ENCODE assay signal across 8 cellular contexts in genomic region chr4:10403633-10404445, GRCh38. TPM values are rescaled to one million over a fixed set of nuclear protein-coding genes. Genes with fewer than 3 reads are reported as not detected.
DNase-seq lines count a peak whose midpoint lies in the region; ATAC-seq, FAIRE-seq and TF ChIP-seq lines count a peak whose summit lies in the region.

No MANE protein-coding gene starts in this region.

- no peaks in the 10 kb centered on the region for H3K9me3 Mint-ChIP-seq in Calu3 (ENCODE audit: low read depth, unreplicated experiment)

- no peak overlapping the region for H3K27ac Mint-ChIP-seq in Calu3 (ENCODE audit: unreplicated experiment)

- peak; percentile 17 for DNase-seq in Calu3
- peak in 1 of 2 experiments; percentile 25 for DNase-seq in HL-60 (ENCODE audit: low read depth in 1 of 2, low spot score in 1 of 2)
- peak; percentile 26 for DNase-seq in RWPE1 (ENCODE audit: low spot score)
- DNase-seq in foreskin melanocyte, result peak; percentile 60
- DNase-seq in retina, result peak; percentile 19
- no peak for DNase-seq in T1000 (lab: John Stamatoyannopoulos, UW)
- no peak for DNase-seq in HTR-8/SVneo (ENCODE audit: insufficient read length, low spot score)

- FAIRE-seq in HTR-8/SVneo (lab: Jason Lieb, UNC), result no peak

- H3K27me3 ChIP-seq in HL-60 (ENCODE audit: insufficient read depth, poor library complexity, severe bottlenecking), result no peaks in the 10 kb centered on the region

- POLR2A ChIA-PET in RWPE1 (lab: Yijun Ruan, JAX; ENCODE audit: low non-redundant PET), result no interaction called here

- no peaks in the 10 kb centered on the region for H3K36me3 Mint-ChIP-seq in Calu3 (ENCODE audit: insufficient read depth, unreplicated experiment)

- intact Hi-C loops in Calu3 (cut with micrococcal nuclease; ENCODE audit: unreplicated experiment), result loop anchor here (2.0 to 5.0 kb wide), 3 partner anchors 239 to 387 kb away; no protein-coding TSS in a partner anchor

- ATAC-seq in HG02973 (IDR thresholded peaks at IDR 0.05; ENCODE audit: unreplicated experiment), result no peak

- CTCF ChIA-PET in Calu3 (lab: Charles Lee), result interaction anchor here (2.2 kb wide), 1 partner anchor 246 kb away, joined by 7 read pairs; no protein-coding TSS in a partner anchor
- CTCF ChIA-PET in RWPE1 (lab: Yijun Ruan, JAX), result interaction anchor here (0.6 to 1.5 kb wide), 7 partner anchors 12 to 393 kb away, joined by 3 to 7 read pairs (median 3); no protein-coding TSS in a partner anchor

- TF ChIP-seq CTCF in Calu3 (IDR thresholded peaks at IDR 0.05; ENCODE audit: unreplicated experiment) (no peak), HL-60 (IDR thresholded peaks at IDR 0.05; ENCODE audit: insufficient read depth, low read length) (peak; percentile 9), RWPE1 (conservative IDR thresholded peaks at IDR 0.05; ENCODE audit: low read depth) (peak; percentile 45)

- H3K4me1 Mint-ChIP-seq in Calu3 (ENCODE audit: low read depth, unreplicated experiment), result no peaks in the 10 kb centered on the region

- H3K27ac ChIP-seq in HL-60 (replicated peaks) (no peak overlapping the region), RWPE1 (no peak overlapping the region)

- BruUV-seq in Calu3 (replicated peaks; lab: Mats Ljungman, UMichigan), result no TSS peak

- H3K4me3 Mint-ChIP-seq in Calu3 (ENCODE audit: low read depth, unreplicated experiment), result no peak overlapping the region

- no peak overlapping the region for H3K4me3 ChIP-seq in HL-60 (replicated peaks; ENCODE audit: insufficient read depth, low read length)

- H3K27me3 Mint-ChIP-seq in Calu3 (ENCODE audit: unreplicated experiment), result no peaks in the 10 kb centered on the region

RNA-seq across cellular contexts. Expression of gene ZNF518B, which starts 53.4 kb away (rescaled TPM):
- not detected in 2 replicates for total RNA-seq in Calu3 (2022)

Comparison
In these comparisons a context has a peak if more than half of its experiments do, and no peak if none do; other contexts are left out.
1. DNase-seq: peak in Calu3 (single experiment), RWPE1 (single experiment), foreskin melanocyte (single experiment) and retina (single experiment); none in T1000 (single experiment) and HTR-8/SVneo (single experiment).